In the genomic region with DNA sequence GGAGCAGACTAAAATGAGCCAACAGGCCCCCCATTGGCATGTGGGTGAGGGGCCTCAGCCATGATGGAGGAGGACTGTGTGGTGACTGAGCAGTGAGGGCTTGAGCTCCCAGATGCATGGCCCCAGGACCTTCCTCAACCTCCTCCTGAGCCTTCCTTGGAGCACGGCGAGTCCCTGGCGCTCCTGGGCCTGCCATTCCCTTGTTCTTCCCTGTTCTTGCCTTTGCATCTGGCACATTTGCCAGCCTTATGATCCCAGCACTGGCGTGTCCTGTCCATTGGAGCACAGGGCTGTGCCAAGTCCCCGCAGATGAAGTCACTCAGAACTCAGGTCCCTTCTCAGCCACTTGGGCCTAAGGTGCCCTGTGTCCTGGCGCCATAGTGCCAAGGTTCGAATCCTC, we compare ENCODE assay signal across 24 cellular contexts. TPM values are rescaled to one million over a fixed set of nuclear protein-coding genes. Genes with fewer than 3 reads are reported as not detected.
"Had no signal": no experiment of that assay in that cellular context is flagged by ENCODE, and none has a peak within 500 bp of the region (broad histone marks: within the 10 kb centered on the region; RNA-seq: fewer than 3 reads in every experiment).

No MANE protein-coding gene starts in this region.

- H3K27ac ChIP-seq: brain microvascular endothelial cell, coronary artery, esophagus squamous epithelium, gastroesophageal sphincter, hepatocyte, left ventricle myocardium inferior, neural progenitor cell, thyroid gland had no signal

- H3K36me3 ChIP-seq: brain microvascular endothelial cell, esophagus squamous epithelium, gastroesophageal sphincter, left ventricle myocardium inferior, neural progenitor cell, thyroid gland had no signal

- H3K4me1 ChIP-seq: gastroesophageal sphincter, left ventricle myocardium inferior, thyroid gland had no signal

- DNase-seq: activated CD4-positive, alpha-beta T cell treated with anti-CD3 and anti-CD28 coated beads for 1 hour; activated CD4-positive, alpha-beta T cell treated with anti-CD3 and anti-CD28 coated beads, Interleukin-2, amount 50 U/mL, for 1 hour; activated CD8-positive, alpha-beta T cell treated with anti-CD3 and anti-CD28 coated beads, Interleukin-2, amount 10 ng/mL, durations not matched to agents 7 days and 5 days; activated gamma-delta T cell treated with Interleukin-2 at 50 U/mL for 16 hours; brain microvascular endothelial cell; esophagus squamous epithelium; immature natural killer cell; kidney glomerular epithelial cell; left ventricle myocardium inferior; mammary epithelial cell; stimulated activated CD4-positive, alpha-beta T cell treated with anti-CD3 and anti-CD28 coated beads, Interleukin-4, amount 100 ng/mL, for 24 hours; stimulated activated naive CD4-positive, alpha-beta T cell treated with Interleukin-2 at 50 U/mL for 16 hours; T-helper 9 cell; thyroid gland had no signal

- H3K27ac Mint-ChIP-seq: activated CD8-positive, alpha-beta T cell treated with anti-CD3 and anti-CD28 coated beads, Interleukin-2, amount 10 ng/mL, durations not matched to agents 7 days and 5 days; activated naive CD4-positive, alpha-beta T cell treated with anti-CD3 and anti-CD28 coated beads, Interleukin-2, amount 50 U/mL, for 24 hours; immature natural killer cell had no signal

- H2AFZ ChIP-seq: hepatocyte, neural progenitor cell had no signal

- H3K36me3 Mint-ChIP-seq: activated naive CD4-positive, alpha-beta T cell treated with anti-CD3 and anti-CD28 coated beads, Interleukin-2, amount 50 U/mL, for 24 hours; immature natural killer cell; neural progenitor cell had no signal

- ATAC-seq: activated CD8-positive, alpha-beta T cell treated with anti-CD3 and anti-CD28 coated beads, Interleukin-2, amount 10 ng/mL, durations not matched to agents 7 days and 5 days; gastroesophageal sphincter had no signal

- H3K4me3 ChIP-seq: coronary artery, esophagus squamous epithelium, gastroesophageal sphincter, hepatocyte, left ventricle myocardium inferior, neural progenitor cell, thyroid gland had no signal

- H3K27me3 ChIP-seq: brain microvascular endothelial cell, hepatocyte, neural progenitor cell, thyroid gland had no signal

- H3K4me3 Mint-ChIP-seq: activated CD8-positive, alpha-beta T cell treated with anti-CD3 and anti-CD28 coated beads, Interleukin-2, amount 10 ng/mL, durations not matched to agents 7 days and 5 days; activated naive CD4-positive, alpha-beta T cell treated with anti-CD3 and anti-CD28 coated beads, Interleukin-2, amount 50 U/mL, for 24 hours; central memory CD8-positive, alpha-beta T cell; immature natural killer cell had no signal

- H3K9me3 Mint-ChIP-seq: activated naive CD4-positive, alpha-beta T cell treated with anti-CD3 and anti-CD28 coated beads, Interleukin-2, amount 50 U/mL, for 24 hours; central memory CD8-positive, alpha-beta T cell; immature natural killer cell had no signal

- H3K9me3 ChIP-seq: esophagus squamous epithelium, gastroesophageal sphincter, left ventricle myocardium inferior, thyroid gland had no signal

- H3K79me2 ChIP-seq: hepatocyte had no signal

- H3K4me2 ChIP-seq: hepatocyte, neural progenitor cell had no signal

- H3K9ac ChIP-seq: neural progenitor cell had no signal

- H3K4me1 Mint-ChIP-seq: activated naive CD4-positive, alpha-beta T cell treated with anti-CD3 and anti-CD28 coated beads, Interleukin-2, amount 50 U/mL, for 24 hours; central memory CD8-positive, alpha-beta T cell; immature natural killer cell had no signal

RNA-seq across cellular contexts. Expression of a gene that starts 40.3 kb away (rescaled TPM):
- total RNA-seq: activated CD8-positive, alpha-beta T cell treated with anti-CD3 and anti-CD28 coated beads, Interleukin-2, amount 10 ng/mL, durations not matched to agents 7 days and 5 days; hepatocyte; T-helper 1 cell treated with Interleukin-12 subunit alpha and Interleukin-12 subunit beta and Interleukin-4 antibody, amounts not matched to agents 30 ng/mL and 1 ng/mL, for 36 hours had no signal
- polyA plus RNA-seq: hepatocyte, immature natural killer cell had no signal

RNA-seq across cellular contexts. Expression of a gene that starts 58.9 kb away (rescaled TPM):
- total RNA-seq: activated CD8-positive, alpha-beta T cell treated with anti-CD3 and anti-CD28 coated beads, Interleukin-2, amount 10 ng/mL, durations not matched to agents 7 days and 5 days; aorta; esophagus squamous epithelium; gastroesophageal sphincter; mammary epithelial cell; mononuclear cell; osteoblast; T-helper 1 cell treated with Interleukin-12 subunit alpha and Interleukin-12 subunit beta and Interleukin-4 antibody, amounts not matched to agents 30 ng/mL and 1 ng/mL, for 36 hours had no signal
- polyA plus RNA-seq: immature natural killer cell, mammary epithelial cell had no signal
